In the genomic region with DNA sequence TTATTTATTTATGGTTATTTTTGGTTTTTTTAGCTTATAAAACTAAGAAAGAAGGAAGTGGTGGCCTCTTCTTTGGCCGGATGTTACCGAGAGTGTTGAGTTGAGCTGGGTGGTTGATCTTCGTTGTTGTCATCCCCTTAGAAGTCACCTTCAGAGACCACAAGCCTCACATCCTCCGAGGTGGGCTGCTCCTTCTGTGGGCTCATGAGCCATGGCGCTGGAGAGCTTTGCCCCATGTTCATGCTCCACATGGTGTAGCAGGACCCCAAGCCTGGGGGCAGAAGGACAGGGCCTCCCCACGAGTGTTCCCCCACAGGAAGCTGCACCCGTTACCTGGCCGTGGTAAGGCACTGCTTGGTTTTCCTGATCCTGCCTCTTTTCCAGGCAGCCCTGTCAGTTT, we compare ENCODE assay signal across 1 cellular context.
TF ChIP-seq lines count a peak whose summit lies in the region.

No MANE protein-coding gene starts in this region.

TF ChIP-seq in SK-N-SH, 30 proteins besides CTCF, POLR2A, EP300 and RAD21 (continued from another document):
- TF ChIP-seq, protein P1, sequence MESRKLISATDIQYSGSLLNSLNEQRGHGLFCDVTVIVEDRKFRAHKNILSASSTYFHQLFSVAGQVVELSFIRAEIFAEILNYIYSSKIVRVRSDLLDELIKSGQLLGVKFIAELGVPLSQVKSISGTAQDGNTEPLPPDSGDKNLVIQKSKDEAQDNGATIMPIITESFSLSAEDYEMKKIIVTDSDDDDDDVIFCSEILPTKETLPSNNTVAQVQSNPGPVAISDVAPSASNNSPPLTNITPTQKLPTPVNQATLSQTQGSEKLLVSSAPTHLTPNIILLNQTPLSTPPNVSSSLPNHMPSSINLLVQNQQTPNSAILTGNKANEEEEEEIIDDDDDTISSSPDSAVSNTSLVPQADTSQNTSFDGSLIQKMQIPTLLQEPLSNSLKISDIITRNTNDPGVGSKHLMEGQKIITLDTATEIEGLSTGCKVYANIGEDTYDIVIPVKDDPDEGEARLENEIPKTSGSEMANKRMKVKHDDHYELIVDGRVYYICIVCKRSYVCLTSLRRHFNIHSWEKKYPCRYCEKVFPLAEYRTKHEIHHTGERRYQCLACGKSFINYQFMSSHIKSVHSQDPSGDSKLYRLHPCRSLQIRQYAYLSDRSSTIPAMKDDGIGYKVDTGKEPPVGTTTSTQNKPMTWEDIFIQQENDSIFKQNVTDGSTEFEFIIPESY (IDR thresholded peaks at IDR 0.05; ENCODE audit: borderline replicate concordance, low read depth), result no peak
- no peak for TF ChIP-seq CHD2 (IDR thresholded peaks at IDR 0.05; ENCODE audit: low read length, partially characterized antibody)
